Comparison of ENCODE assay signal across 20 cellular contexts in genomic region chr2:37784071-37784758, GRCh38.
DNase-seq lines count a peak whose midpoint lies in the region; ATAC-seq, FAIRE-seq and TF ChIP-seq lines count a peak whose summit lies in the region.
"Had no signal": no experiment of that assay in that cellular context is flagged by ENCODE, and none has a peak within 500 bp of the region (broad histone marks: within the 10 kb centered on the region; RNA-seq: fewer than 3 reads in every experiment).

No MANE protein-coding gene starts in this region.

- 0 out of 2 replicates have a peak overlapping the region, but pooled peaks have one; percentile 9 for H3K56ac ChIP-seq in IMR-90 (ENCODE audit: extremely low read depth, insufficient read depth, low read length)

- H3K79me1 ChIP-seq in IMR-90 (ENCODE audit: low read depth in 1 of 2, low read length in 2 of 2) = peaks cover 0 to 28% of the 10 kb centered on the region in 2 experiments; a peak in 2 of 4 replicates

- in situ Hi-C loops in IMR-90 (cut with MboI; ENCODE audit: low sequenced_read_pairs) = no loop called here

- peak overlapping the region; percentile 29 for H3K14ac ChIP-seq in IMR-90 (replicated peaks; ENCODE audit: low read depth, low read length)

- no peaks in the 10 kb centered on the region for H3K79me2 ChIP-seq in endothelial cell of umbilical vein (ENCODE audit: control insufficient read depth, insufficient read depth, low read length)

- peak overlapping the region; percentile 80 for H4K91ac ChIP-seq in IMR-90 (ENCODE audit: insufficient read depth, low read depth, low read length)

- peak overlapping the region; percentile 98 for H2BK5ac ChIP-seq in IMR-90 (ENCODE audit: low read depth, low read length, poor library complexity, severe bottlenecking)

- H4K5ac ChIP-seq in IMR-90 (ENCODE audit: low read depth, low read length) = peak overlapping the region; percentile 36; the same call in 1 of the 2 replicates

- peak overlapping the region; percentile 76 for H3K4ac ChIP-seq in IMR-90 (ENCODE audit: low read depth, low read length)

- intact Hi-C loops in IMR-90 (cut with micrococcal nuclease) = no loop called here
- intact Hi-C loops in endothelial cell of umbilical vein (cut with micrococcal nuclease) = no loop called here
- intact Hi-C loops in sigmoid colon (cut with DNase I) = loop anchor here (5.0 kb wide), 1 partner anchor 53 kb away; no protein-coding TSS in a partner anchor

- H3K4me1 ChIP-seq in IMR-90 (ENCODE audit: control insufficient read depth, insufficient read depth, low read length) (peaks cover 35% of the 10 kb centered on the region), endothelial cell of umbilical vein (ENCODE audit: control insufficient read depth, extremely low read depth, insufficient read depth, low read length) (peaks cover 19% of the 10 kb centered on the region), sigmoid colon (peaks cover 0 to 49% (median 45%) of the 10 kb centered on the region in 4 donors)

- POLR2A ChIA-PET in IMR-90 (lab: Charles Lee; ENCODE audit: unreplicated experiment) = no interaction called here
- POLR2A ChIA-PET in endothelial cell of umbilical vein (lab: Charles Lee) = no interaction called here

- no peaks in the 10 kb centered on the region for H3K36me3 ChIP-seq in IMR-90 (ENCODE audit: control insufficient read depth, insufficient read depth, low read length)
- H3K36me3 ChIP-seq in endothelial cell of umbilical vein (ENCODE audit: control insufficient read depth in 2 of 2, extremely low read depth in 1 of 2, insufficient read depth in 2 of 2, low read length in 2 of 2) = no peaks in the 10 kb centered on the region
- no peaks in the 10 kb centered on the region for H3K36me3 ChIP-seq in sigmoid colon

- H3K4me2 ChIP-seq in IMR-90 (ENCODE audit: low read depth, low read length) (no peak overlapping the region), endothelial cell of umbilical vein (ENCODE audit: insufficient read depth, low read length) (no peak overlapping the region)

- TF ChIP-seq RAD21 in IMR-90 (IDR thresholded peaks at IDR 0.05; ENCODE audit: low read length) = no peak

- H3K9me3 ChIP-seq in IMR-90 (ENCODE audit: control insufficient read depth, insufficient read depth, low read length) (peaks cover 10% of the 10 kb centered on the region; the same call in 1 of the 2 replicates), endothelial cell of umbilical vein (replicated peaks; ENCODE audit: control insufficient read depth, insufficient read depth, low read length) (no peaks in the 10 kb centered on the region), sigmoid colon (peaks cover 0 to 5% (median 1%) of the 10 kb centered on the region in 4 donors)

- BruUV-seq in IMR-90 (replicated peaks; lab: Mats Ljungman, UMichigan) (no TSS peak), endothelial cell of umbilical vein (replicated peaks; lab: Mats Ljungman, UMichigan) (no TSS peak)

- H3K4me3 ChIP-seq in IMR-90 (ENCODE audit: insufficient read depth, low read depth, low read length) = no peak overlapping the region
- H3K4me3 ChIP-seq in endothelial cell of umbilical vein (replicated peaks in 1 of 3; ENCODE audit: insufficient read depth in 1 of 3, low read depth in 1 of 3, low read length in 3 of 3) = no peak overlapping the region
- no peak overlapping the region for H3K4me3 ChIP-seq in sigmoid colon
- H3K4me3 ChIP-seq: GM23248, SK-N-MC had no signal

- no peak overlapping the region for H2AK9ac ChIP-seq in IMR-90 (replicated peaks; ENCODE audit: low read depth, low read length, poor library complexity)

- H2BK120ac ChIP-seq in IMR-90 (ENCODE audit: low read depth, low read length) = peak overlapping the region; percentile 87

- H3K27me3 ChIP-seq in IMR-90 (ENCODE audit: control insufficient read depth, insufficient read depth, low read length) = no peaks in the 10 kb centered on the region
- H3K27me3 ChIP-seq in endothelial cell of umbilical vein (ENCODE audit: control insufficient read depth in 2 of 2, insufficient read depth in 2 of 2, low read length in 2 of 2) = no peaks in the 10 kb centered on the region
- H3K27me3 ChIP-seq in sigmoid colon = no peaks in the 10 kb centered on the region

- TF ChIP-seq CTCF in IMR-90 (conservative IDR thresholded peaks at IDR 0.05; ENCODE audit: low read depth, low read length) = no peak
- TF ChIP-seq CTCF in endothelial cell of umbilical vein (IDR thresholded peaks at IDR 0.05; ENCODE audit: extremely low read depth in 1 of 2, insufficient read depth in 1 of 2, low read depth in 1 of 2, low read length in 2 of 2) = no peak
- no peak for TF ChIP-seq CTCF in sigmoid colon (IDR thresholded peaks at IDR 0.05)

- ATAC-seq in IMR-90 (ENCODE audit: low read depth) (no peak), GM21529 (IDR thresholded peaks at IDR 0.05; ENCODE audit: unreplicated experiment) (no peak), GM19035 (IDR thresholded peaks at IDR 0.05; ENCODE audit: unreplicated experiment) (no peak)

- H3K18ac ChIP-seq in IMR-90 (ENCODE audit: low read depth, low read length) = peak overlapping the region; percentile 88

- no peaks in the 10 kb centered on the region for H4K20me1 ChIP-seq in IMR-90 (ENCODE audit: insufficient read depth, low read length)
- no peaks in the 10 kb centered on the region for H4K20me1 ChIP-seq in endothelial cell of umbilical vein (replicated peaks; ENCODE audit: control insufficient read depth, extremely low read depth, insufficient read depth, low read length)

- no peak for TF ChIP-seq POLR2A in IMR-90 (IDR thresholded peaks at IDR 0.05; ENCODE audit: low read depth, low read length)
- no peak for TF ChIP-seq POLR2A in endothelial cell of umbilical vein (IDR thresholded peaks at IDR 0.05; ENCODE audit: low read depth, low read length)
- no peak for TF ChIP-seq POLR2A in sigmoid colon (IDR thresholded peaks at IDR 0.05)

- CTCF ChIA-PET in IMR-90 (lab: Yijun Ruan, JAX) = interaction anchor here (1.2 kb wide), 1 partner anchor 140 kb away, joined by 3 read pairs; no protein-coding TSS in a partner anchor
- CTCF ChIA-PET in endothelial cell of umbilical vein (lab: Charles Lee) = no interaction called here

- peak overlapping the region; percentile 96; the same call in 1 of the 3 replicates for H2BK15ac ChIP-seq in IMR-90 (ENCODE audit: low read depth, low read length)

- peak; percentile 33 for FAIRE-seq in endothelial cell of umbilical vein (lab: Jason Lieb, UNC)
- FAIRE-seq: G401.6, GM12891 had no signal

- peak overlapping the region; percentile 33; the same call in 1 of the 2 replicates for H3K23ac ChIP-seq in IMR-90 (ENCODE audit: low read depth, low read length)

- peak overlapping the region in 1 of 2 experiments; percentile 58; a peak in 2 of 4 replicates for H4K8ac ChIP-seq in IMR-90 (ENCODE audit: low read depth in 2 of 2, low read length in 2 of 2)

- dilution Hi-C loops in IMR-90 (cut with HindIII; ENCODE audit: low sequenced_read_pairs, unreplicated experiment) = no loop called here
- dilution Hi-C loops in endothelial cell of umbilical vein (cut with MboI; ENCODE audit: extremely low pct_ligation_motif_present, low sequenced_read_pairs) = no loop called here

- H3K9me1 ChIP-seq in IMR-90 (ENCODE audit: insufficient read depth, low read length) (peaks cover 21% of the 10 kb centered on the region), endothelial cell of umbilical vein (replicated peaks; ENCODE audit: control insufficient read depth, extremely low read depth, insufficient read depth, low read length) (no peaks in the 10 kb centered on the region)

- H2AFZ ChIP-seq in IMR-90 (replicated peaks; ENCODE audit: low read length, poor library complexity) (no peak overlapping the region), endothelial cell of umbilical vein (ENCODE audit: low read depth, low read length) (no peak overlapping the region)
- H2AFZ ChIP-seq: GM23248 had no signal

- WGBS in IMR-90 (ENCODE audit: extremely low coverage in 2 of 2, insufficient read length in 1 of 2), 2 experiments = no CpG with 5 or more reads among the region's 3 CpGs
- WGBS in sigmoid colon, 2 donors = 88 to 93% methylated on average over 3 of the region's 3 CpGs

- peak overlapping the region; percentile 81 for H2BK20ac ChIP-seq in IMR-90 (ENCODE audit: low read depth, low read length)

- peak; percentile 7 for DNase-seq in DMS153 (lab: John Stamatoyannopoulos, UW)
- DNase-seq in DMS153 treated with DMSO at 0.1 percent for 48 hours (lab: John Stamatoyannopoulos, UW; ENCODE audit: unreplicated experiment) = no peak
- no peak for DNase-seq in IMR-90
- no peak for DNase-seq in endothelial cell of umbilical vein (ENCODE audit: low read depth, low spot score)
- no peak for DNase-seq in sigmoid colon
- DNase-seq in NCI-H226 = no peak
- DNase-seq: C1 segment of cervical spinal cord; GM23248; HFFc6; KG1; NCI-H1930; NCI-H2171 treated with DMSO at 0.1 percent for 48 hours; NCI-H510A; NK-92 treated with Interleukin-12 subunit alpha and Interleukin-12 subunit beta, amount 100 ng/mL, for 24 hours had no signal

- TF ChIP-seq EP300 in sigmoid colon (IDR thresholded peaks at IDR 0.05) = no peak

- H3K27ac ChIP-seq in IMR-90 (ENCODE audit: insufficient read depth, low read length) (peak overlapping the region; percentile 39; the same call in 1 of the 2 replicates), endothelial cell of umbilical vein (ENCODE audit: insufficient read depth, low read depth, low read length) (no peak overlapping the region), sigmoid colon (peak overlapping the region; percentile 76 to 88 (median 82))
- H3K27ac ChIP-seq: 22Rv1, GM23248, SK-N-MC had no signal

- H2AK5ac ChIP-seq in IMR-90 (ENCODE audit: low read depth, low read length) = peak overlapping the region; percentile 41; the same call in 1 of the 2 replicates

- H3K9ac ChIP-seq in IMR-90 (ENCODE audit: low read depth, low read length) = no peak overlapping the region
- no peak overlapping the region for H3K9ac ChIP-seq in endothelial cell of umbilical vein (replicated peaks; ENCODE audit: extremely low read depth, insufficient read depth, low read length)
- H3K9ac ChIP-seq: GM23248 had no signal

TF ChIP-seq in IMR-90, 13 proteins besides CTCF, POLR2A, EP300 and RAD21 (continues in another document):
- TF ChIP-seq MXI1 (IDR thresholded peaks at IDR 0.05; ENCODE audit: borderline replicate concordance, low read depth, low read length) (no peak), MAZ (IDR thresholded peaks at IDR 0.05; ENCODE audit: borderline replicate concordance, low read depth, low read length) (no peak), CEBPB (IDR thresholded peaks at IDR 0.05; ENCODE audit: low read depth, low read length) (no peak), BHLHE40 (IDR thresholded peaks at IDR 0.05; ENCODE audit: low read depth, low read length) (no peak)

TF ChIP-seq in endothelial cell of umbilical vein, 7 proteins besides CTCF, POLR2A, EP300 and RAD21:
- TF ChIP-seq JUN (IDR thresholded peaks at IDR 0.05; ENCODE audit: borderline replicate concordance, insufficient read depth, insufficient read length, low read depth) = no peak
- TF ChIP-seq FOS (IDR thresholded peaks at IDR 0.05; ENCODE audit: borderline replicate concordance, insufficient read depth, low read length) = no peak
